ENCODE assay signal across 9 cellular contexts in the genomic region with DNA sequence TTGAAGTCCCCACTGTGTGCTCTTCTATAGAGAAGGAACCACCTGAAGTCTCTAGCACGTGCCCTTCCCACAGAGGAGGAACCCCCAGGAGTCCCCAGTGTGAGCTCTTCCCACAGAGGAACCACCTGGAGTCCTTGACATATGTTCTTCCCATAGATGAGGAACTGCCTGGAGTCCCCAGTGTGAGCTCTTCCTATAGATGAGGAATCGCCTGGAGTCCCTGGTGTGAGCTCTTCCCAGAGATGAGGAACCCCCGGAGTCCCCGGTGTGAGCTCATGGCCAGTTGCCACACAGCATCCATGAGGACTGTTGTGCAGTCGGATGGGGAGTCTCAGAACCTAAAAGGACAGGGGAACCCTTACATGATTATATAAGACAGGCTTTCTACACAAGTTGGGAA.
"Had no signal": no experiment of that assay in that cellular context is flagged by ENCODE, and none has a peak within 500 bp of the region (broad histone marks: within the 10 kb centered on the region; RNA-seq: fewer than 3 reads in every experiment).

No MANE protein-coding gene starts in this region.

- H3K27ac Mint-ChIP-seq: IgD-negative memory B cell had no signal

- H3K9me3 ChIP-seq: HAP-1 had no signal

- H3K4me1 ChIP-seq: HAP-1 had no signal

- H3K27me3 Mint-ChIP-seq: IgD-negative memory B cell had no signal

- DNase-seq: GM23248, GOT3, H7, KG1 had no signal

- H3K9ac ChIP-seq: GM23248 had no signal

- H3K4me3 Mint-ChIP-seq: IgD-negative memory B cell had no signal

- ATAC-seq: HCT116, HepG2 had no signal

- H3K36me3 ChIP-seq: HAP-1 had no signal

- H3K27ac ChIP-seq: GM23248, HL-60 had no signal

- H3K4me3 ChIP-seq: GM23248, HAP-1 had no signal
